1 cellular context compared by ENCODE assay signal in the genomic region with DNA sequence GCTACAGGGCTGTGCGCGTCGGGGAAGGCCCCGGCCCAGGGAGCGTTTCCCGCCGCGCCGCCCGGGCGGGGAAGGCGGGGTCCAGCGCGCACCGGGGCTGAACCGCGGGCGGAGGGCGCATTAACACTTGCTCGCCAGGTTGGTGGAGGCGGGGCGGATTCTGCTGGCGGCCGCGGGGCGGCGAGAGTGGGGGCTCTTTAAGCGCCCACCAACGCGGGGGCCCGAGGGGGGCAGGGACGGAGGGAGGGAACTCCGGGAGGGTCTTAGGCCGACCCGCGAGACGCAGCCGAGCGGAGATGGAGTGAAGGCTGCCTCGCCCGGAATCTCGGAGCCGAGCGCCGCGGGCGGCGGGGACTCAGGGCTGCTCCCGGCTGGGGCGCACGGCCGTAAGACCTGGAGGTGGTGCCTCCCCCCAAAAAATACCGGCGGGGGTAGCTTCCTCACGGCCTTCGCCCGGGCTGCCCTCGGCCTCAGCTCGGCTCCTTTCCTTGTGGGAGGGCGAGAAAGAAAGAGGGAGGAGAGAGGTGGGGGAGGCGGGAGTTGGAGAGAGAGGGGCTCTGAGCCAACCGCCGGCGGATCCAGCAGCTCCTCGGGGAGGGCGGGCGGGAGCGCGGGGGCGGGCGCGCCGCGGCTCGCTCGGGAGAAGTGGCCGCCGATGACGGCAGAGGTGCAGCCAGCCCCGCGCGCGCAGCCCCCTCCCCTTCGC.
TF ChIP-seq lines count a peak whose summit lies in the region.

No MANE protein-coding gene starts in this region.

TF ChIP-seq in HepG2, 621 proteins besides CTCF, POLR2A, EP300 and RAD21:
- TF ChIP-seq, protein P1, sequence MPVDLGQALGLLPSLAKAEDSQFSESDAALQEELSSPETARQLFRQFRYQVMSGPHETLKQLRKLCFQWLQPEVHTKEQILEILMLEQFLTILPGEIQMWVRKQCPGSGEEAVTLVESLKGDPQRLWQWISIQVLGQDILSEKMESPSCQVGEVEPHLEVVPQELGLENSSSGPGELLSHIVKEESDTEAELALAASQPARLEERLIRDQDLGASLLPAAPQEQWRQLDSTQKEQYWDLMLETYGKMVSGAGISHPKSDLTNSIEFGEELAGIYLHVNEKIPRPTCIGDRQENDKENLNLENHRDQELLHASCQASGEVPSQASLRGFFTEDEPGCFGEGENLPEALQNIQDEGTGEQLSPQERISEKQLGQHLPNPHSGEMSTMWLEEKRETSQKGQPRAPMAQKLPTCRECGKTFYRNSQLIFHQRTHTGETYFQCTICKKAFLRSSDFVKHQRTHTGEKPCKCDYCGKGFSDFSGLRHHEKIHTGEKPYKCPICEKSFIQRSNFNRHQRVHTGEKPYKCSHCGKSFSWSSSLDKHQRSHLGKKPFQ (CRISPR knock-in tag; IDR thresholded peaks at IDR 0.05; ENCODE audit: insufficient replicate concordance) = no peak
- TF ChIP-seq, protein P2, sequence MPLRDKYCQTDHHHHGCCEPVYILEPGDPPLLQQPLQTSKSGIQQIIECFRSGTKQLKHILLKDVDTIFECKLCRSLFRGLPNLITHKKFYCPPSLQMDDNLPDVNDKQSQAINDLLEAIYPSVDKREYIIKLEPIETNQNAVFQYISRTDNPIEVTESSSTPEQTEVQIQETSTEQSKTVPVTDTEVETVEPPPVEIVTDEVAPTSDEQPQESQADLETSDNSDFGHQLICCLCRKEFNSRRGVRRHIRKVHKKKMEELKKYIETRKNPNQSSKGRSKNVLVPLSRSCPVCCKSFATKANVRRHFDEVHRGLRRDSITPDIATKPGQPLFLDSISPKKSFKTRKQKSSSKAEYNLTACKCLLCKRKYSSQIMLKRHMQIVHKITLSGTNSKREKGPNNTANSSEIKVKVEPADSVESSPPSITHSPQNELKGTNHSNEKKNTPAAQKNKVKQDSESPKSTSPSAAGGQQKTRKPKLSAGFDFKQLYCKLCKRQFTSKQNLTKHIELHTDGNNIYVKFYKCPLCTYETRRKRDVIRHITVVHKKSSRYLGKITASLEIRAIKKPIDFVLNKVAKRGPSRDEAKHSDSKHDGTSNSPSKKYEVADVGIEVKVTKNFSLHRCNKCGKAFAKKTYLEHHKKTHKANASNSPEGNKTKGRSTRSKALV (CRISPR knock-in tag; IDR thresholded peaks at IDR 0.05) = peak; percentile 78; the same call in 1 of the 2 replicates
- TF ChIP-seq FOSL1 (CRISPR knock-in tag; IDR thresholded peaks at IDR 0.05; ENCODE audit: borderline replicate concordance) (no peak), KAT7 (CRISPR knock-in tag; IDR thresholded peaks at IDR 0.05; ENCODE audit: borderline replicate concordance) (no peak), KDM5B (CRISPR knock-in tag; IDR thresholded peaks at IDR 0.05; ENCODE audit: borderline replicate concordance) (peak; percentile 22; the same call in 1 of the 2 replicates), ZNF382 (CRISPR knock-in tag; IDR thresholded peaks at IDR 0.05; ENCODE audit: borderline replicate concordance) (no peak), NFATC3 (CRISPR knock-in tag; IDR thresholded peaks at IDR 0.05) (no peak), ZNF343 (CRISPR knock-in tag; IDR thresholded peaks at IDR 0.05) (no peak), ZSCAN21 (CRISPR knock-in tag; IDR thresholded peaks at IDR 0.05; ENCODE audit: borderline replicate concordance) (no peak), ZBTB38 (CRISPR knock-in tag; IDR thresholded peaks at IDR 0.05) (no peak)
